ENCODE assay signal across 8 cellular contexts in genomic region chr10:78028438-78029293, GRCh38. TPM values are rescaled to one million over a fixed set of nuclear protein-coding genes. Genes with fewer than 3 reads are reported as not detected.
DNase-seq lines count a peak whose midpoint lies in the region; ATAC-seq and TF ChIP-seq lines count a peak whose summit lies in the region.

No MANE protein-coding gene starts in this region.

- H3K4me3 ChIP-seq in CD4-positive, CD25-positive, alpha-beta regulatory T cell (ENCODE audit: low read depth, low read length), result peak overlapping the region; percentile 93
- H3K4me3 ChIP-seq in coronary artery, result peak overlapping the region; percentile 76
- peak overlapping the region; percentile 96 for H3K4me3 ChIP-seq in upper lobe of right lung

- peaks cover 33% of the 10 kb centered on the region for H3K36me3 Mint-ChIP-seq in CD4-positive, CD25-positive, alpha-beta regulatory T cell

- intact Hi-C loops in upper lobe of right lung (cut with DNase I), result no loop called here

- H3K4me1 ChIP-seq in CD4-positive, CD25-positive, alpha-beta regulatory T cell (ENCODE audit: control insufficient read depth, insufficient read depth, low read length, poor library complexity, severe bottlenecking), result peaks cover 21% of the 10 kb centered on the region
- peaks cover 17% of the 10 kb centered on the region for H3K4me1 ChIP-seq in upper lobe of right lung

- ATAC-seq in CD4-positive, CD25-positive, alpha-beta regulatory T cell (ENCODE audit: low read depth in 2 of 2), result no peak
- ATAC-seq in GM21717 (IDR thresholded peaks at IDR 0.05; ENCODE audit: unreplicated experiment) (peak; percentile 5), upper lobe of right lung (peak; percentile 3)

- peak overlapping the region; percentile 92 to 99 (median 98) for H3K27ac Mint-ChIP-seq in CD4-positive, CD25-positive, alpha-beta regulatory T cell

- no peaks in the 10 kb centered on the region for H3K27me3 ChIP-seq in CD4-positive, CD25-positive, alpha-beta regulatory T cell (ENCODE audit: control insufficient read depth, insufficient read depth, low read length)
- no peaks in the 10 kb centered on the region for H3K27me3 ChIP-seq in upper lobe of right lung

- peak overlapping the region; percentile 83 for H3K27ac ChIP-seq in CD4-positive, CD25-positive, alpha-beta regulatory T cell (ENCODE audit: insufficient read depth, low read length, poor library complexity, severe bottlenecking)
- peak overlapping the region; percentile 74 to 77 for H3K27ac ChIP-seq in coronary artery
- peak overlapping the region; percentile 65 for H3K27ac ChIP-seq in upper lobe of right lung

- no peaks in the 10 kb centered on the region for H3K9me3 ChIP-seq in CD4-positive, CD25-positive, alpha-beta regulatory T cell (ENCODE audit: control insufficient read depth in 2 of 2, low read length in 2 of 2)
- H3K9me3 ChIP-seq in upper lobe of right lung, result no peaks in the 10 kb centered on the region

- peak overlapping the region; percentile 93 to 99 (median 98) for H3K4me3 Mint-ChIP-seq in CD4-positive, CD25-positive, alpha-beta regulatory T cell

- peaks cover 24% of the 10 kb centered on the region for H3K36me3 ChIP-seq in CD4-positive, CD25-positive, alpha-beta regulatory T cell (ENCODE audit: control insufficient read depth, insufficient read depth, low read length)
- peaks cover 26% of the 10 kb centered on the region for H3K36me3 ChIP-seq in upper lobe of right lung

- H3K27me3 Mint-ChIP-seq in CD4-positive, CD25-positive, alpha-beta regulatory T cell, result peaks cover 9% of the 10 kb centered on the region

- no peaks in the 10 kb centered on the region for H3K9me3 Mint-ChIP-seq in CD4-positive, CD25-positive, alpha-beta regulatory T cell

- peak in 1 of 3 donors; percentile 56 for DNase-seq in CD4-positive, CD25-positive, alpha-beta regulatory T cell
- DNase-seq in RKO (ENCODE audit: low spot score), result peak; percentile 55
- no peak for DNase-seq in coronary artery (ENCODE audit: low spot score)
- DNase-seq in lung microvascular endothelial cell (ENCODE audit: low read depth in 2 of 2), result peak; percentile 58 to 71
- no peak for DNase-seq in upper lobe of right lung
- no peak for DNase-seq in COLO829 (ENCODE audit: low spot score)
- DNase-seq in midbrain (lab: John Stamatoyannopoulos, UW), result no peak

- peaks cover 23 to 43% (median 24%) of the 10 kb centered on the region in 4 donors for H3K4me1 Mint-ChIP-seq in CD4-positive, CD25-positive, alpha-beta regulatory T cell

- TF ChIP-seq CTCF in coronary artery (IDR thresholded peaks at IDR 0.05) (no peak), upper lobe of right lung (IDR thresholded peaks at IDR 0.05) (no peak)

RNA-seq across cellular contexts. Expression of gene POLR3A, which starts 0.6 kb away (rescaled TPM):
- 15.1 TPM for total RNA-seq in CD4-positive, CD25-positive, alpha-beta regulatory T cell
- polyA plus RNA-seq in CD4-positive, CD25-positive, alpha-beta regulatory T cell, result 1 to 10 TPM; 5.3 to 9.0 (median 6.0) TPM
- total RNA-seq in lung microvascular endothelial cell (10.7 and 11.5 TPM in 2 replicates), upper lobe of right lung (13.7 TPM)

RNA-seq across cellular contexts. Expression of gene RPS24, which starts 5.0 kb away (rescaled TPM):
- total RNA-seq in CD4-positive, CD25-positive, alpha-beta regulatory T cell, result 1,300 TPM
- 1,000 to 10,000 TPM in 3 of 4 donors, 100 to 1,000 TPM in 1; 852 to 1,143 (median 1,078) TPM for polyA plus RNA-seq in CD4-positive, CD25-positive, alpha-beta regulatory T cell
- total RNA-seq in lung microvascular endothelial cell, result 1,816 and 2,100 TPM in 2 replicates
- total RNA-seq in upper lobe of right lung, result 1,039 TPM

Comparison
In these comparisons a context has a peak if more than half of its experiments do, and no peak if none do; other contexts are left out.
1. ATAC-seq: peak in GM21717 (single experiment) and upper lobe of right lung (single experiment); none in CD4-positive, CD25-positive, alpha-beta regulatory T cell (0 of 2).
2. DNase-seq: peak in RKO (single experiment) and lung microvascular endothelial cell (2 of 2); none in coronary artery (single experiment), upper lobe of right lung (single experiment), COLO829 (single experiment) and midbrain (single experiment).
3. Peak in every context shown above with its lines, with median percentiles within 50 percentile points of each other: H3K27ac ChIP-seq and H3K4me3 ChIP-seq.